24 cellular contexts compared by ENCODE assay signal in the genomic region with DNA sequence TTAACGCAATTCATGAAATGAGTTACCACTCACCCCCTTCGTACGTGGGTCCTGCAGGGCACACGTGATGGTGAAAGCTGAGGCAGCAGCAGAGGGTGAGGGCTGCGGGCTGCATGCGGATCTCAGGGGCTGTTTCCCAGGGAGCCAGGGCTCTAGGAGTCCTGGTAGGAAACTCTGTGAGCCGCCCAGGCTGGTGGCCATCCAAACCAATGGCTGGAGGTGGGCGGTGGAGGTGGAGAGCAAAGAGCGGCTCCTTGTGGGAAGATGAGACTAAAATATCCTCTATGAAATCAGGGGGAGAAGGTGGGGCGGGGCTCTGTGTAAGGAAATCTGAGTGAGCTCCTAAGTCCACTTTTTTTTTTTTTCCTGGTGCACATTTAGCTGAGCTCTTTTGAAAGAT.
DNase-seq lines count a peak whose midpoint lies in the region; ATAC-seq and TF ChIP-seq lines count a peak whose summit lies in the region.
"Had no signal": no experiment of that assay in that cellular context is flagged by ENCODE, and none has a peak within 500 bp of the region (broad histone marks: within the 10 kb centered on the region; RNA-seq: fewer than 3 reads in every experiment).

No MANE protein-coding gene starts in this region.

- DNase-seq in CD14-positive monocyte (ENCODE audit: low spot score) (no peak), T-helper 17 cell (no peak), left kidney (ENCODE audit: low read depth, low spot score) (peak; percentile 41)
- no peak for DNase-seq in activated effector memory CD4-positive, alpha-beta T cell treated with anti-CD3 and anti-CD28 coated beads, Interleukin-2, amount 50 U/mL, for 16 hours
- no peak for DNase-seq in stimulated activated CD4-positive, alpha-beta T cell treated with anti-CD3 and anti-CD28 coated beads, Interleukin-4, amount 100 ng/mL, for 24 hours
- DNase-seq: CD4-positive, alpha-beta memory T cell; COR-L47; DMS79; EL; GDM1; NCI-H1092; NCI-H1436 treated with DMSO at 0.1 percent for 48 hours; NCI-H187 treated with DMSO at 0.1 percent for 48 hours; NCI-H446; NCI-H524 treated with DMSO at 0.1 percent for 48 hours; NCI-H774 had no signal

- H3K36me3 ChIP-seq in parathyroid adenoma (ENCODE audit: control insufficient read depth, insufficient read depth, low read length) = no peaks in the 10 kb centered on the region
- H3K36me3 ChIP-seq: BLaER1 treated with 17β-estradiol and CSF1 and Interleukin-3, amounts not matched to agents 10 nM and 100 nM had no signal

- intact Hi-C loops in CD14-positive monocyte (cut with micrococcal nuclease) = loop anchor here (5.0 kb wide), 3 partner anchors 102 to 222 kb away; no protein-coding TSS in a partner anchor

- H3K9me3 Mint-ChIP-seq in CD14-positive monocyte = peaks cover 0 to 1% (median 0%) of the 10 kb centered on the region in 7 donors
- H3K9me3 Mint-ChIP-seq: CD4-positive, alpha-beta memory T cell; IgD-negative memory B cell had no signal

- H3K4me3 Mint-ChIP-seq in CD14-positive monocyte = no peak overlapping the region
- H3K4me3 Mint-ChIP-seq in T-helper 17 cell = no peak overlapping the region
- H3K4me3 Mint-ChIP-seq: CD4-positive, alpha-beta memory T cell had no signal

- peak overlapping the region; percentile 85 for H2AFZ ChIP-seq in parathyroid adenoma

- no peak overlapping the region for H3K9ac ChIP-seq in parathyroid adenoma
- H3K9ac ChIP-seq: BLaER1 treated with 17β-estradiol and CSF1 and Interleukin-3, amounts not matched to agents 10 nM and 100 nM had no signal

- peaks cover 19% of the 10 kb centered on the region for H3K4me1 Mint-ChIP-seq in CD14-positive monocyte
- peaks cover 9% of the 10 kb centered on the region for H3K4me1 Mint-ChIP-seq in T-helper 17 cell

- peaks cover 0 to 9% (median 0%) of the 10 kb centered on the region in 3 donors for H3K27me3 Mint-ChIP-seq in CD14-positive monocyte (ENCODE audit: low read depth in 3 of 3)
- peaks cover 17% of the 10 kb centered on the region for H3K27me3 Mint-ChIP-seq in T-helper 17 cell
- H3K27me3 Mint-ChIP-seq: IgD-negative memory B cell had no signal

- TF ChIP-seq CTCF in CD14-positive monocyte (IDR thresholded peaks at IDR 0.05) (no peak), parathyroid adenoma (IDR thresholded peaks at IDR 0.05) (no peak)

- H3K4me3 ChIP-seq in parathyroid adenoma (ENCODE audit: low read depth, low read length) = no peak overlapping the region
- H3K4me3 ChIP-seq: BLaER1 treated with 17β-estradiol and CSF1 and Interleukin-3, amounts not matched to agents 10 nM and 100 nM; GM12878 had no signal

- H3K79me2 ChIP-seq in parathyroid adenoma = no peaks in the 10 kb centered on the region

- H3K27me3 ChIP-seq in parathyroid adenoma (ENCODE audit: control insufficient read depth, insufficient read depth, low read length) = no peaks in the 10 kb centered on the region
- H3K27me3 ChIP-seq: BLaER1 treated with 17β-estradiol and CSF1 and Interleukin-3, amounts not matched to agents 10 nM and 100 nM had no signal

- H3K36me3 Mint-ChIP-seq in CD14-positive monocyte = no peaks in the 10 kb centered on the region
- no peaks in the 10 kb centered on the region for H3K36me3 Mint-ChIP-seq in T-helper 17 cell (ENCODE audit: low read depth)
- H3K36me3 Mint-ChIP-seq: CD4-positive, alpha-beta memory T cell; IgD-negative memory B cell had no signal

- no peak for ATAC-seq in T-helper 17 cell
- ATAC-seq in GM21825 (IDR thresholded peaks at IDR 0.05; ENCODE audit: unreplicated experiment) = no peak
- ATAC-seq: GM12878, HCT116, PC-3, SK-N-SH treated with all-trans-retinoic acid at 6 μM for 48 hours had no signal

- peak overlapping the region; percentile 7 for H3K27ac ChIP-seq in parathyroid adenoma
- H3K27ac ChIP-seq: BLaER1 treated with 17β-estradiol and CSF1 and Interleukin-3, amounts not matched to agents 10 nM and 100 nM had no signal

- peak overlapping the region in 5 of 7 donors; percentile 12 to 81 (median 73) for H3K27ac Mint-ChIP-seq in CD14-positive monocyte
- H3K27ac Mint-ChIP-seq in T-helper 17 cell = peak overlapping the region; percentile 34

- H3K9me3 ChIP-seq in T-helper 17 cell (ENCODE audit: control insufficient read depth, low read length, poor library complexity, severe bottlenecking) (no peaks in the 10 kb centered on the region), parathyroid adenoma (ENCODE audit: control insufficient read depth, low read length) (no peaks in the 10 kb centered on the region)
- H3K9me3 ChIP-seq: BLaER1 treated with 17β-estradiol and CSF1 and Interleukin-3, amounts not matched to agents 10 nM and 100 nM had no signal

- H3K4me1 ChIP-seq in parathyroid adenoma = peaks cover 15% of the 10 kb centered on the region

- no peak overlapping the region for H3K4me2 ChIP-seq in parathyroid adenoma (ENCODE audit: low read length)
- H3K4me2 ChIP-seq: BLaER1 treated with 17β-estradiol and CSF1 and Interleukin-3, amounts not matched to agents 10 nM and 100 nM had no signal
